In genomic region chr9:129996161-129996849, GRCh38 we compare ENCODE assay signal across 9 cellular contexts. TPM values are rescaled to one million over a fixed set of nuclear protein-coding genes. Genes with fewer than 3 reads are reported as not detected.
A peak's percentile ranks its signal among the peaks of the same experiment; 100 is the strongest.
DNase-seq lines count a peak whose midpoint lies in the region; ATAC-seq and TF ChIP-seq lines count a peak whose summit lies in the region.
"Had no signal": no experiment of that assay in that cellular context is flagged by ENCODE, and none has a peak within 500 bp of the region (broad histone marks: within the 10 kb centered on the region; RNA-seq: fewer than 3 reads in every experiment).

No MANE protein-coding gene starts in this region.

- H3K27me3 Mint-ChIP-seq in activated CD8-positive, alpha-beta memory T cell treated with anti-CD3 and anti-CD28 coated beads, Interleukin-2, amount 10 ng/mL, durations not matched to agents 7 days and 5 days = no peaks in the 10 kb centered on the region

- H3K36me3 ChIP-seq in thymus (ENCODE audit: control insufficient read depth, insufficient read depth) (peaks cover 12% of the 10 kb centered on the region), ovary (no peaks in the 10 kb centered on the region)
- H3K36me3 ChIP-seq: cardiac muscle cell had no signal

- H3K4me3 ChIP-seq in fibroblast of villous mesenchyme (ENCODE audit: low read depth, low read length) (no peak overlapping the region), thymus (ENCODE audit: low read length) (no peak overlapping the region), ovary (no peak overlapping the region)
- H3K4me3 ChIP-seq: cardiac muscle cell had no signal

- H3K27me3 ChIP-seq in thymus (ENCODE audit: control insufficient read depth, insufficient read depth) (no peaks in the 10 kb centered on the region), ovary (no peaks in the 10 kb centered on the region)
- H3K27me3 ChIP-seq: cardiac muscle cell had no signal

- TF ChIP-seq CTCF in fibroblast of villous mesenchyme (IDR thresholded peaks at IDR 0.05; ENCODE audit: insufficient read depth, low read depth, low read length) (no peak), ovary (IDR thresholded peaks at IDR 0.05) (no peak)

- peaks cover 38% of the 10 kb centered on the region for H3K36me3 Mint-ChIP-seq in activated CD8-positive, alpha-beta memory T cell treated with anti-CD3 and anti-CD28 coated beads, Interleukin-2, amount 10 ng/mL, durations not matched to agents 7 days and 5 days

- intact Hi-C loops in ovary (cut with DNase I) = no loop called here

- peak; percentile 42 for DNase-seq in activated CD8-positive, alpha-beta memory T cell treated with anti-CD3 and anti-CD28 coated beads for 24 hours
- no peak for DNase-seq in activated CD8-positive, alpha-beta memory T cell treated with anti-CD3 and anti-CD28 coated beads, Interleukin-2, amount 50 U/mL, for 4 hours
- no peak for DNase-seq in activated CD8-positive, alpha-beta memory T cell treated with anti-CD3 and anti-CD28 coated beads, Interleukin-2, amount 10 ng/mL, durations not matched to agents 7 days and 5 days
- DNase-seq in fibroblast of villous mesenchyme (ENCODE audit: low read depth) (peak; percentile 60), ovary (no peak), HK-2 (ENCODE audit: unreplicated experiment) (no peak), DMS53 treated with DMSO at 0.1 percent for 48 hours (lab: John Stamatoyannopoulos, UW; ENCODE audit: unreplicated experiment) (no peak)

- H3K4me1 Mint-ChIP-seq in activated CD8-positive, alpha-beta memory T cell treated with anti-CD3 and anti-CD28 coated beads, Interleukin-2, amount 10 ng/mL, durations not matched to agents 7 days and 5 days = peaks cover 77% of the 10 kb centered on the region

- TF ChIP-seq EP300 in ovary (IDR thresholded peaks at IDR 0.05) = no peak

- H3K4me3 Mint-ChIP-seq in activated CD8-positive, alpha-beta memory T cell treated with anti-CD3 and anti-CD28 coated beads, Interleukin-2, amount 10 ng/mL, durations not matched to agents 7 days and 5 days = peak overlapping the region; percentile 60

- H3K9me3 ChIP-seq in thymus (ENCODE audit: control insufficient read depth) = no peaks in the 10 kb centered on the region
- H3K9me3 ChIP-seq in ovary = no peaks in the 10 kb centered on the region

- peaks cover 3% of the 10 kb centered on the region for H3K4me1 ChIP-seq in thymus (ENCODE audit: control insufficient read depth, insufficient read depth, low read length)
- peaks cover 5% of the 10 kb centered on the region for H3K4me1 ChIP-seq in ovary (ENCODE audit: insufficient read depth)

- H3K27ac ChIP-seq in thymus (ENCODE audit: low read depth) (peak overlapping the region; percentile 75), ovary (no peak overlapping the region)
- H3K27ac ChIP-seq: cardiac muscle cell had no signal

- no peak for TF ChIP-seq POLR2A in ovary (IDR thresholded peaks at IDR 0.05)

- H3K27ac Mint-ChIP-seq in activated CD8-positive, alpha-beta memory T cell treated with anti-CD3 and anti-CD28 coated beads, Interleukin-2, amount 10 ng/mL, durations not matched to agents 7 days and 5 days = peak overlapping the region; percentile 85

- CTCF ChIA-PET in activated CD8-positive, alpha-beta memory T cell treated with anti-CD3 and anti-CD28 coated beads, Interleukin-2, amount 10 ng/mL, durations not matched to agents 7 days and 5 days (lab: Charles Lee) = interaction anchor here (1.1 to 3.2 kb wide), 5 partner anchors 10 to 64 kb away, joined by 3 to 10 read pairs (median 4); no protein-coding TSS in a partner anchor

- no peaks in the 10 kb centered on the region for H3K9me3 Mint-ChIP-seq in activated CD8-positive, alpha-beta memory T cell treated with anti-CD3 and anti-CD28 coated beads, Interleukin-2, amount 10 ng/mL, durations not matched to agents 7 days and 5 days (ENCODE audit: low read depth)

- WGBS in thymus = 84% methylated on average over 8 of the region's 8 CpGs
- WGBS in ovary, 3 donors = 83 to 90% (median 86%) methylated on average over 8 of the region's 8 CpGs

- ATAC-seq in activated CD8-positive, alpha-beta memory T cell treated with anti-CD3 and anti-CD28 coated beads, Interleukin-2, amount 10 ng/mL, durations not matched to agents 7 days and 5 days = no peak

RNA-seq across cellular contexts. Expression of gene FNBP1, which starts 46.7 kb away (rescaled TPM):
- total RNA-seq in activated CD8-positive, alpha-beta memory T cell treated with anti-CD3 and anti-CD28 coated beads, Interleukin-2, amount 10 ng/mL, durations not matched to agents 7 days and 5 days = 100 to 1,000 TPM; 153 to 167 TPM
- total RNA-seq in fibroblast of villous mesenchyme (41.9 and 45.1 TPM in 2 replicates), ovary (10 to 100 TPM; 22.4 to 57.8 (median 49.0) TPM)
- polyA plus RNA-seq in thymus (79.6 TPM), ovary (10 to 100 TPM; 18.0 to 61.5 TPM)

RNA-seq across cellular contexts. Expression of gene GPR107, which starts 57.4 kb away (rescaled TPM):
- 10 to 100 TPM; 24.6 to 25.6 TPM for total RNA-seq in activated CD8-positive, alpha-beta memory T cell treated with anti-CD3 and anti-CD28 coated beads, Interleukin-2, amount 10 ng/mL, durations not matched to agents 7 days and 5 days
- total RNA-seq in fibroblast of villous mesenchyme (27.4 and 38.0 TPM in 2 replicates), ovary (10 to 100 TPM; 11.6 to 34.4 (median 28.3) TPM)
- polyA plus RNA-seq in thymus (10.7 TPM), ovary (10 to 100 TPM; 16.3 to 44.0 TPM)

Comparison
In these comparisons a context has a peak if more than half of its experiments do, and no peak if none do; other contexts are left out.
1. DNase-seq: peak in activated CD8-positive, alpha-beta memory T cell treated with anti-CD3 and anti-CD28 coated beads for 24 hours (single experiment) and fibroblast of villous mesenchyme (single experiment); none in activated CD8-positive, alpha-beta memory T cell treated with anti-CD3 and anti-CD28 coated beads, Interleukin-2, amount 50 U/mL, for 4 hours (single experiment), activated CD8-positive, alpha-beta memory T cell treated with anti-CD3 and anti-CD28 coated beads, Interleukin-2, amount 10 ng/mL, durations not matched to agents 7 days and 5 days (single experiment), ovary (0 of 5), HK-2 (single experiment) and DMS53 treated with DMSO at 0.1 percent for 48 hours (single experiment).